ENCODE assay signal across 9 cellular contexts in the genomic region with DNA sequence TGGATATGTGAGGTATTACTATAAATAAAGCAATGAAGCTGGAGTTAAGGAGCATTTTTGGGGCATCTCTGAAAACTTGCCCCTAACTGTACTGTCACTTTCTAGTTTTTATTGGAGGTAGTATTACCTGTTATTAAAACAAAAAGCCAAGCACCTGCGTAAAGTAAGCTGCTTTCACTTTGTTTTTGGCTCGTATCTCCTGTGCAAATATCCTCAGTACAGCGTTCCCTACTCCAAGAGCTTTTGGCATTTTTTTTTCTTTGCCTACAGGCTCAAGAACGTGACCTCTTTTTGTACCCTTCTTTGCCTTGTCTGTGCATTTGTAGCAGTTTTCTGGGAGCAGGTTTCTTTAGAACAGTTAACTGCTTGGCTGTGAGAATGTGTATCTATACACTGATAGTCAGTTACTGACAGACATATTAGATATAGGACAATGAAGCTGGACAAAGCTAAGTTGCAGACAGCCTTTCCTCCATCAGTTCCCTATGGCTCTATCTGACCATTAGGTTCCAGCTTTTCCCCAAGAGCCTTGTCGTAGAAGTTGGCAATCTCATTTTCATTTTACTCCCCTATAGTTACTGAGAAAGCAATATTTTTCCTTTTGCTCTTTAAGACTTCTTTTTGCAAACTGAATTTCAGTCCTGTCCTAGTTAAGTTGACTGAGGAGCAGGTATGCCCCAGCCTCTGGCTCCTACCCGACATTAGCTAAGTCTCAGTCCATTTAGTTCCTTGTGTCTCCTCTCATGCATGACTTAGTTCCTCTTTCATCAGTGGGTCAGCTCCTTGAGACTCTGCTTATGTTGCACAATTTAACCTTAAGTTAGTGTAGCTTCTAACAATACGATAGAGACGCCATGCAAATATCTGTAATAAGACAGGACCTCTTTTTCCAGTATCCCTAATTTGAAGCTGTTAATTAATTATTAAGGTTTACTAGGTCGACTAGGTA. TPM values are rescaled to one million over a fixed set of nuclear protein-coding genes. Genes with fewer than 3 reads are reported as not detected.
A peak's percentile ranks its signal among the peaks of the same experiment; 100 is the strongest.
DNase-seq lines count a peak whose midpoint lies in the region; ATAC-seq and TF ChIP-seq lines count a peak whose summit lies in the region.
"Had no signal": no experiment of that assay in that cellular context is flagged by ENCODE, and none has a peak within 500 bp of the region (broad histone marks: within the 10 kb centered on the region; RNA-seq: fewer than 3 reads in every experiment).

No MANE protein-coding gene starts in this region.

- no peaks in the 10 kb centered on the region for H3K9me3 ChIP-seq in Peyer's patch

- TF ChIP-seq CTCF in foreskin fibroblast (IDR thresholded peaks at IDR 0.05; ENCODE audit: low read depth, low read length) = no peak
- TF ChIP-seq CTCF in Peyer's patch (IDR thresholded peaks at IDR 0.05) = no peak

- peak overlapping the region in 1 of 4 donors; percentile 13 for H3K27ac ChIP-seq in Peyer's patch

- H3K4me3 ChIP-seq in foreskin fibroblast (ENCODE audit: low read depth in 1 of 2, low read length in 2 of 2) (no peak overlapping the region), Peyer's patch (no peak overlapping the region)

- H3K36me3 ChIP-seq in Peyer's patch = no peaks in the 10 kb centered on the region

- ATAC-seq in GM18505 (IDR thresholded peaks at IDR 0.05; ENCODE audit: unreplicated experiment) (peak; percentile 98), GM21723 (IDR thresholded peaks at IDR 0.05; ENCODE audit: unreplicated experiment) (peak; percentile 100), HG03571 (IDR thresholded peaks at IDR 0.05; ENCODE audit: unreplicated experiment) (peak; percentile 99)

- H3K4me1 ChIP-seq in Peyer's patch = no peaks in the 10 kb centered on the region

- peak; percentile 41 for DNase-seq in left kidney (ENCODE audit: low read depth, low spot score)
- DNase-seq in foreskin fibroblast = no peak
- no peak for DNase-seq in amniotic stem cell (lab: John Stamatoyannopoulos, UW)
- DNase-seq in NCI-H1105 treated with DMSO at 0.1 percent for 48 hours (lab: John Stamatoyannopoulos, UW) = no peak
- no peak for DNase-seq in Peyer's patch
- DNase-seq: NCI-H524 had no signal

- TF ChIP-seq POLR2A in GM18505 (IDR thresholded peaks at IDR 0.05; ENCODE audit: borderline replicate concordance, extremely low read depth, insufficient read depth, insufficient read length) (no peak), Peyer's patch (IDR thresholded peaks at IDR 0.05) (no peak)

- H3K27me3 ChIP-seq in Peyer's patch = no peaks in the 10 kb centered on the region

RNA-seq across cellular contexts. Expression of a gene that starts 15.3 kb away (rescaled TPM):
- total RNA-seq in Peyer's patch = 10 to 100 TPM in 3 of 4 donors, 1 to 10 TPM in 1; 6.7 to 19.8 (median 11.7) TPM
